ENCODE assay signal across 16 cellular contexts in genomic region chr20:43921227-43921780, GRCh38.
"Had no signal": no experiment of that assay in that cellular context is flagged by ENCODE, and none has a peak within 500 bp of the region (broad histone marks: within the 10 kb centered on the region; RNA-seq: fewer than 3 reads in every experiment).

No MANE protein-coding gene starts in this region.

- H3K27ac Mint-ChIP-seq: activated CD8-positive, alpha-beta memory T cell treated with anti-CD3 and anti-CD28 coated beads, Interleukin-2, amount 10 ng/mL, durations not matched to agents 7 days and 5 days; activated naive CD8-positive, alpha-beta T cell treated with anti-CD3 and anti-CD28 coated beads, Interleukin-2, amount 10 ng/mL, durations not matched to agents 7 days and 5 days; activated T-cell treated with anti-CD3 and anti-CD28 coated beads, Interleukin-2, amount 50 U/mL, for 24 hours; endodermal cell; stimulated activated naive CD8-positive, alpha-beta T cell treated with anti-CD3 and anti-CD28 coated beads, Interleukin-15, Interleukin-2, amounts not matched to agents 100 ng/mL and 50 ng/mL, for 24 hours had no signal

- H3K9ac ChIP-seq: parathyroid adenoma had no signal

- H2AFZ ChIP-seq: parathyroid adenoma had no signal

- H3K9me3 Mint-ChIP-seq: activated T-cell treated with anti-CD3 and anti-CD28 coated beads, Interleukin-2, amount 50 U/mL, for 24 hours; endodermal cell; stimulated activated naive CD8-positive, alpha-beta T cell treated with anti-CD3 and anti-CD28 coated beads, Interleukin-15, Interleukin-2, amounts not matched to agents 100 ng/mL and 50 ng/mL, for 24 hours had no signal

- H3K4me3 ChIP-seq: breast epithelium, upper lobe of left lung had no signal

- H3K27ac ChIP-seq: breast epithelium, parathyroid adenoma, upper lobe of left lung had no signal

- ATAC-seq: activated CD4-positive, CD25-positive, alpha-beta regulatory T cell treated with anti-CD3 and anti-CD28 coated beads, Interleukin-2, amount 50 U/mL, for 24 hours; activated CD8-positive, alpha-beta memory T cell treated with anti-CD3 and anti-CD28 coated beads, Interleukin-2, amount 10 ng/mL, durations not matched to agents 7 days and 5 days had no signal

- H3K9me3 ChIP-seq: breast epithelium, upper lobe of left lung had no signal

- H3K4me1 ChIP-seq: parathyroid adenoma had no signal

- H3K79me2 ChIP-seq: parathyroid adenoma had no signal

- DNase-seq: activated CD4-positive, alpha-beta T cell treated with anti-CD3 and anti-CD28 coated beads, Interleukin-2, amount 50 U/mL, for 4 hours; activated CD8-positive, alpha-beta memory T cell treated with anti-CD3 and anti-CD28 coated beads, Interleukin-2, amount 10 ng/mL, durations not matched to agents 7 days and 5 days; activated gamma-delta T cell treated with Interleukin-2 at 50 U/mL for 16 hours; activated naive CD8-positive, alpha-beta T cell treated with anti-CD3 and anti-CD28 coated beads, Interleukin-2, amount 10 ng/mL, durations not matched to agents 7 days and 5 days; activated T-cell treated with anti-CD3 and anti-CD28 coated beads, Interleukin-2, amount 50 U/mL, for 24 hours; anterior cingulate cortex; endodermal cell; hippocampal formation; kidney glomerular epithelial cell; stimulated activated CD4-positive, alpha-beta T cell treated with anti-CD3 and anti-CD28 coated beads, Interleukin-4, amount 100 ng/mL, for 1 hour; stimulated activated CD8-positive, alpha-beta memory T cell treated with anti-CD3 and anti-CD28 coated beads, Interleukin-4, amount 100 ng/mL, for 48 hours; upper lobe of left lung had no signal

- H3K4me3 Mint-ChIP-seq: activated CD8-positive, alpha-beta memory T cell treated with anti-CD3 and anti-CD28 coated beads, Interleukin-2, amount 10 ng/mL, durations not matched to agents 7 days and 5 days; activated naive CD8-positive, alpha-beta T cell treated with anti-CD3 and anti-CD28 coated beads, Interleukin-2, amount 10 ng/mL, durations not matched to agents 7 days and 5 days; activated T-cell treated with anti-CD3 and anti-CD28 coated beads, Interleukin-2, amount 50 U/mL, for 24 hours; endodermal cell; stimulated activated naive CD8-positive, alpha-beta T cell treated with anti-CD3 and anti-CD28 coated beads, Interleukin-15, Interleukin-2, amounts not matched to agents 100 ng/mL and 50 ng/mL, for 24 hours had no signal

- H3K36me3 Mint-ChIP-seq: activated CD8-positive, alpha-beta memory T cell treated with anti-CD3 and anti-CD28 coated beads, Interleukin-2, amount 10 ng/mL, durations not matched to agents 7 days and 5 days had no signal

- H3K36me3 ChIP-seq: breast epithelium, upper lobe of left lung had no signal
